Comparison of ENCODE assay signal across 25 cellular contexts in genomic region chr6:101926149-101926925, GRCh38.
DNase-seq lines count a peak whose midpoint lies in the region; ATAC-seq, FAIRE-seq and TF ChIP-seq lines count a peak whose summit lies in the region.
"Had no signal": no experiment of that assay in that cellular context is flagged by ENCODE, and none has a peak within 500 bp of the region (broad histone marks: within the 10 kb centered on the region; RNA-seq: fewer than 3 reads in every experiment).

No MANE protein-coding gene starts in this region.

- 71 to 77% (median 75%) methylated on average over 7 of the region's 7 CpGs for WGBS in psoas muscle, 3 donors

- H3K36me3 ChIP-seq in ACC112 (ENCODE audit: insufficient read depth, low read length): no peaks in the 10 kb centered on the region
- no peaks in the 10 kb centered on the region for H3K36me3 ChIP-seq in H7 (replicated peaks; ENCODE audit: control insufficient read depth, insufficient read depth, low read length)
- H3K36me3 ChIP-seq in psoas muscle (ENCODE audit: insufficient read depth in 1 of 2, low read depth in 1 of 2): no peaks in the 10 kb centered on the region
- H3K36me3 ChIP-seq: gastrocnemius medialis, right lobe of liver, SJSA1, WERI-Rb-1 had no signal

- H3K4me3 ChIP-seq in ACC112 (ENCODE audit: low read depth, low read length): no peak overlapping the region
- H3K4me3 ChIP-seq in foreskin fibroblast (ENCODE audit: low read depth in 1 of 2, low read length in 2 of 2): no peak overlapping the region
- H3K4me3 ChIP-seq in H7 (ENCODE audit: insufficient read depth, low read depth, low read length): no peak overlapping the region
- no peak overlapping the region for H3K4me3 ChIP-seq in psoas muscle
- H3K4me3 ChIP-seq: gastrocnemius medialis, right lobe of liver, SJSA1, testis had no signal

- TF ChIP-seq CTCF in foreskin fibroblast (IDR thresholded peaks at IDR 0.05; ENCODE audit: low read depth, low read length) (no peak), RWPE1 (conservative IDR thresholded peaks at IDR 0.05; ENCODE audit: low read depth) (no peak), psoas muscle (IDR thresholded peaks at IDR 0.05) (no peak)

- H3K9me3 ChIP-seq in psoas muscle: no peaks in the 10 kb centered on the region
- H3K9me3 ChIP-seq: gastrocnemius medialis, right lobe of liver, SJSA1, testis had no signal

- POLR2A ChIA-PET in RWPE1 (lab: Yijun Ruan, JAX; ENCODE audit: low non-redundant PET): no interaction called here

- peak; percentile 25 for DNase-seq in GM04504 (ENCODE audit: low read depth)
- DNase-seq in RCC 7860 (ENCODE audit: low spot score): peak; percentile 37
- peak; percentile 9 to 57 for DNase-seq in foreskin fibroblast
- DNase-seq in H7: no peak
- no peak for DNase-seq in RWPE1 (ENCODE audit: low spot score)
- DNase-seq in psoas muscle: no peak
- DNase-seq: activated effector memory CD4-positive, alpha-beta T cell treated with anti-CD3 and anti-CD28 coated beads, Interleukin-2, amount 50 U/mL, for 16 hours; CD8-positive, alpha-beta T cell; cortex of kidney; DMS79 treated with DMSO at 0.1 percent for 48 hours; gastrocnemius medialis; HFFc6; mesenchymal stem cell; NCI-H146; NCI-H774; right lobe of liver; stimulated activated naive B cell treated with anti-CD40 and anti-IgM and Interleukin-4, amounts not matched to agents 10 μg/mL and 1 μg/mL and 100 μg/mL, for 72 hours; testis; WERI-Rb-1 had no signal

- no peaks in the 10 kb centered on the region for H3K4me1 ChIP-seq in ACC112 (ENCODE audit: control insufficient read depth, insufficient read depth, low read length, unreplicated experiment)
- no peaks in the 10 kb centered on the region for H3K4me1 ChIP-seq in psoas muscle
- H3K4me1 ChIP-seq: gastrocnemius medialis, right lobe of liver, SJSA1, testis had no signal

- H3K27me3 ChIP-seq in ACC112 (ENCODE audit: insufficient read depth, low read length) (no peaks in the 10 kb centered on the region), H7 (ENCODE audit: control insufficient read depth, insufficient read depth, low read length) (no peaks in the 10 kb centered on the region; the same call in 1 of the 2 replicates), psoas muscle (ENCODE audit: insufficient read depth in 3 of 3, low read length in 2 of 3) (no peaks in the 10 kb centered on the region)
- H3K27me3 ChIP-seq: gastrocnemius medialis, right lobe of liver, SJSA1, testis had no signal

- intact Hi-C loops in psoas muscle (cut with DNase I): no loop called here

- H2AFZ ChIP-seq in ACC112 (ENCODE audit: low read length, unreplicated experiment): peak overlapping the region; percentile 12

- H3K79me2 ChIP-seq in ACC112 (ENCODE audit: control insufficient read depth, insufficient read depth, low read length, unreplicated experiment): no peaks in the 10 kb centered on the region

- H3K27ac ChIP-seq in ACC112 (ENCODE audit: low read depth, low read length) (no peak overlapping the region), RWPE1 (no peak overlapping the region), psoas muscle (no peak overlapping the region)
- H3K27ac ChIP-seq: gastrocnemius medialis, right lobe of liver, SJSA1, testis, WERI-Rb-1 had no signal

- CTCF ChIA-PET in RWPE1 (lab: Yijun Ruan, JAX): no interaction called here

- ATAC-seq in GM19023 (IDR thresholded peaks at IDR 0.05; ENCODE audit: unreplicated experiment) (no peak), psoas muscle (no peak)
- ATAC-seq: CD8-positive, alpha-beta T cell; gastrocnemius medialis; Panc1; stimulated activated naive B cell treated with anti-CD40 and anti-IgM and Interleukin-4, amounts not matched to agents 10 μg/mL and 1 μg/mL and 100 μg/mL, for 72 hours had no signal

- peak; percentile 81 for FAIRE-seq in RCC 7860 (lab: Jason Lieb, UNC)
- FAIRE-seq: bronchial epithelial cell, keratinocyte had no signal

Comparison
In these comparisons a context has a peak if more than half of its experiments do, and no peak if none do; other contexts are left out.
1. DNase-seq: peak in GM04504 (single experiment), RCC 7860 (single experiment) and foreskin fibroblast (2 of 2); none in H7 (single experiment), RWPE1 (single experiment) and psoas muscle (0 of 2).